In the genomic region with DNA sequence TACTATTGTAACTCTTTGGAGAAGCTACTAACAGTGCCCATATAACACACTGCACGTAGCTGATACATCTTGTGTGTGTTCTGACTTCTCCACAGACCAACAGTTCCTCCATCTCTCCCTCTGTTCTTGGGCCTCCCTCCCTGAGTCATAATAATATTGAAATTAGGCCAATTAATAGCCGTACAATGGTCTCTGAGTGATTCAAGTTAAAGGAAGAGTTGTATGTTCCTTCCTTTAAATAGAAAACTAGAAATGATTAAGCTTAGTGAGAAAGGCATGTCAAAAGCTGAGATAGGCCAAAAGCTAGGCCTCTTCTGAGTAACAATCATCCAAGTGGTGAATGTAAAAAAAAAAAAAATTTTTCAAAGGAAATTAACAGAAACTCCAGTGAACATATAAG, we compare ENCODE assay signal across 11 cellular contexts.
"Had no signal": no experiment of that assay in that cellular context is flagged by ENCODE, and none has a peak within 500 bp of the region (broad histone marks: within the 10 kb centered on the region; RNA-seq: fewer than 3 reads in every experiment).

No MANE protein-coding gene starts in this region.

- H3K4me3 ChIP-seq: GM23248, HAP-1 had no signal

- H3K36me3 ChIP-seq: HAP-1 had no signal

- H3K9me3 ChIP-seq: HAP-1 had no signal

- ATAC-seq: HCT116, HepG2 had no signal

- H3K9ac ChIP-seq: GM23248, KMS-11 had no signal

- H2AFZ ChIP-seq: GM23248 had no signal

- H3K27ac ChIP-seq: GM23248, HL-60, KMS-11 had no signal

- FAIRE-seq: HepG2 had no signal

- H3K4me1 ChIP-seq: HAP-1 had no signal

- H3K4me2 ChIP-seq: KMS-11 had no signal

- DNase-seq: GM23248, GOT3, H7, HFFc6, Karpas-422, KBM-7 had no signal
